Comparison of ENCODE assay signal across 13 cellular contexts in the genomic region with DNA sequence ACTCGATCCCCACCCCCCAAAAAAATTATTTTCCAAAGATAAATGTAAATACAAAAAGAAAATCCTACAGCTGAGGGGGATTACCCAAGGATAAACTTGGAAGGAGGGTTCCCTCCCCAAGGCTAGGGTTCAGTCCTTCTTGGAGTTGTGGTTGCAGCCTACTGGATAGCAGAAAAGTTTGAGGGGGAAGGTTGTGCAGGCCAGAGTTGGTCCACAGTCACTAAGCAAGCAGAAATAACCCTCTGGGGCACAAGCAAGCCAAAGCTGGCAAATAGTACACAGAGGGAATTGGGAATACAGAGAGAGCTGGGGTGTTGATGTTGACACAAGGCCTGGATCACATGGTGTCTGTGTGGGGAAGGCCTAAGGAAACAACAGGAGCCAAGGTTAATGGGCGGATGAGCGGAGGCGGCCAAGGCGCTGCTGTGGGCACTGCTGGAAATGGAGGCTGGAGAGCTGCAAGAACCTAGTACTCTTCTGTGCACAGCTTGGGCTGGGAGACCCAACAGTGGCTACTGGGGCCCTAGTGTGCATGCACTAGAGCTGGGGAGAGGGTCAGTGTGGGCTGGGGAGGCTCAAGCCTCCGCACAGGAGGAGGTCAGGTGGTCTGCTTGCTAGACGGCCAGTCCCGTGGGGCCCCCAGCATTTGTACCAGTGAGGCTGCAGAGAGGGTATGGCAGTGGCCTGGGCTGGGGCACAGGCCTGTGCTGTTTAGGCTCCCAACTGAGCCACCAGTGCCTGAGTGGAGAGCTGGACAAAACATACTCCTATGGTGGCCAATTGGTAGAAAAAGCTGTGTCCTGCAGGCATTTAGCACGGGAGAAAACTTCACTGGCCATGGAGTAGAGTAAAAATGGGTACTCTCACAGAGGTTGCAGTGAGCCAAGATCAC.
"Had no signal": no experiment of that assay in that cellular context is flagged by ENCODE, and none has a peak within 500 bp of the region (broad histone marks: within the 10 kb centered on the region; RNA-seq: fewer than 3 reads in every experiment).

No MANE protein-coding gene starts in this region.

- H3K4me3 ChIP-seq: colonic mucosa, hepatocyte, testis, tibial nerve had no signal

- H3K79me2 ChIP-seq: hepatocyte had no signal

- H3K4me1 ChIP-seq: colonic mucosa, testis had no signal

- H3K9me3 ChIP-seq: colonic mucosa, testis, tibial nerve had no signal

- H3K4me2 ChIP-seq: hepatocyte had no signal

- H3K27ac ChIP-seq: colonic mucosa, foreskin keratinocyte, hepatocyte, testis, tibial nerve had no signal

- DNase-seq: colonic mucosa; foreskin keratinocyte; kidney; left cardiac atrium; left ventricle myocardium superior; mammary epithelial cell; naive thymus-derived CD8-positive, alpha-beta T cell; posterior cingulate gyrus; stimulated activated CD4-positive, alpha-beta T cell treated with anti-CD3 and anti-CD28 coated beads, Interleukin-4, amount 100 ng/mL, for 24 hours; testis had no signal

- H2AFZ ChIP-seq: hepatocyte had no signal

- ATAC-seq: foreskin keratinocyte; left ventricle myocardium superior; naive thymus-derived CD8-positive, alpha-beta T cell; stimulated activated memory B cell treated with anti-CD40 and anti-IgM and Interleukin-4, amounts not matched to agents 10 μg/mL and 1 μg/mL and 100 μg/mL, for 72 hours had no signal

- H3K36me3 ChIP-seq: colonic mucosa had no signal

- H3K27me3 ChIP-seq: colonic mucosa, foreskin keratinocyte, hepatocyte, testis, tibial nerve had no signal

- FAIRE-seq: kidney had no signal
